In genomic region chr14:34623506-34623905, GRCh38 we compare ENCODE assay signal across 21 cellular contexts. TPM values are rescaled to one million over a fixed set of nuclear protein-coding genes. Genes with fewer than 3 reads are reported as not detected.
DNase-seq lines count a peak whose midpoint lies in the region; ATAC-seq and TF ChIP-seq lines count a peak whose summit lies in the region.
"Had no signal": no experiment of that assay in that cellular context is flagged by ENCODE, and none has a peak within 500 bp of the region (broad histone marks: within the 10 kb centered on the region; RNA-seq: fewer than 3 reads in every experiment).

No MANE protein-coding gene starts in this region.

- H4K20me1 ChIP-seq in IMR-90 (ENCODE audit: insufficient read depth, low read length), result peaks cover 22% of the 10 kb centered on the region; the same call in 1 of the 2 replicates

- peaks cover 45% of the 10 kb centered on the region for H3K4me1 Mint-ChIP-seq in activated CD8-positive, alpha-beta memory T cell treated with anti-CD3 and anti-CD28 coated beads, Interleukin-2, amount 10 ng/mL, durations not matched to agents 7 days and 5 days

- no peak overlapping the region for H3K27ac Mint-ChIP-seq in activated CD8-positive, alpha-beta memory T cell treated with anti-CD3 and anti-CD28 coated beads, Interleukin-2, amount 10 ng/mL, durations not matched to agents 7 days and 5 days
- H3K27ac Mint-ChIP-seq: activated B cell treated with CpG ODN at 0.5 μM for 24 hours had no signal

- no peak overlapping the region for H3K56ac ChIP-seq in IMR-90 (ENCODE audit: extremely low read depth, insufficient read depth, low read length)

- H3K23ac ChIP-seq in IMR-90 (ENCODE audit: low read depth, low read length), result no peak overlapping the region

- peak; percentile 37 for DNase-seq in IMR-90
- DNase-seq in choroid plexus epithelial cell (ENCODE audit: low read depth), result peak; percentile 25
- DNase-seq in NCI-H1092 treated with DMSO at 0.1 percent for 48 hours (lab: John Stamatoyannopoulos, UW), result no peak
- DNase-seq in ovary, result no peak
- no peak for DNase-seq in activated CD8-positive, alpha-beta memory T cell treated with anti-CD3 and anti-CD28 coated beads, Interleukin-2, amount 10 ng/mL, durations not matched to agents 7 days and 5 days
- no peak for DNase-seq in GM10248 (ENCODE audit: extremely low spot score)
- DNase-seq: activated B cell treated with CpG ODN at 0.5 μM for 24 hours, brain microvascular endothelial cell, C1 segment of cervical spinal cord, KBM-7, kidney glomerular epithelial cell, NCI-H1436, NCI-H446, psoas muscle, Right ventricle myocardium superior, SW 1271 had no signal

- TF ChIP-seq CTCF in IMR-90 (conservative IDR thresholded peaks at IDR 0.05; ENCODE audit: low read depth, low read length) (no peak), choroid plexus epithelial cell (conservative IDR thresholded peaks at IDR 0.05; ENCODE audit: low read depth, low read length) (no peak), parathyroid adenoma (IDR thresholded peaks at IDR 0.05) (no peak), ovary (IDR thresholded peaks at IDR 0.05) (no peak), GM10248 (IDR thresholded peaks at IDR 0.05; ENCODE audit: control extremely low read depth, extremely low read depth, low read depth, missing control alignments) (no peak)

- CTCF ChIA-PET in IMR-90 (lab: Yijun Ruan, JAX), result interaction anchor here (0.6 kb wide), 1 partner anchor 584 kb away, joined by 3 read pairs; no protein-coding TSS in a partner anchor
- CTCF ChIA-PET in activated CD8-positive, alpha-beta memory T cell treated with anti-CD3 and anti-CD28 coated beads, Interleukin-2, amount 10 ng/mL, durations not matched to agents 7 days and 5 days (lab: Charles Lee), result no interaction called here
- CTCF ChIA-PET in GM10248 (lab: Yijun Ruan, JAX), result no interaction called here

- H3K4ac ChIP-seq in IMR-90 (ENCODE audit: low read depth, low read length), result no peak overlapping the region

- no peak overlapping the region for H2BK20ac ChIP-seq in IMR-90 (ENCODE audit: low read depth, low read length)

- H3K79me1 ChIP-seq in IMR-90 (ENCODE audit: low read depth in 1 of 2, low read length in 2 of 2), result peaks cover 33 to 71% of the 10 kb centered on the region in 2 experiments

- no TSS peak for BruUV-seq in IMR-90 (replicated peaks; lab: Mats Ljungman, UMichigan)

- H3K9me3 ChIP-seq in IMR-90 (ENCODE audit: control insufficient read depth, insufficient read depth, low read length) (no peaks in the 10 kb centered on the region), parathyroid adenoma (ENCODE audit: control insufficient read depth, low read length) (no peaks in the 10 kb centered on the region), ovary (no peaks in the 10 kb centered on the region)
- H3K9me3 ChIP-seq: psoas muscle had no signal

- H3K27ac ChIP-seq in ACC112 (ENCODE audit: low read depth, low read length) (peak overlapping the region; percentile 7; the same call in 1 of the 2 replicates), IMR-90 (ENCODE audit: insufficient read depth, low read length) (no peak overlapping the region), parathyroid adenoma (peak overlapping the region; percentile 19), ovary (no peak overlapping the region)
- H3K27ac ChIP-seq: brain microvascular endothelial cell, coronary artery, psoas muscle had no signal

- H2AK5ac ChIP-seq in IMR-90 (ENCODE audit: low read depth, low read length), result no peak overlapping the region

- no CpG with 5 or more reads among the region's 3 CpGs for WGBS in IMR-90 (ENCODE audit: extremely low coverage in 2 of 2, insufficient read length in 1 of 2), 2 experiments
- WGBS in ovary, 3 donors, result 73 to 81% (median 79%) methylated on average over 3 of the region's 3 CpGs

- H2BK15ac ChIP-seq in IMR-90 (ENCODE audit: low read depth, low read length), result no peak overlapping the region

- H2AK9ac ChIP-seq in IMR-90 (replicated peaks; ENCODE audit: low read depth, low read length, poor library complexity), result no peak overlapping the region

- TF ChIP-seq RAD21 in IMR-90 (IDR thresholded peaks at IDR 0.05; ENCODE audit: low read length), result no peak

- no peak for TF ChIP-seq EP300 in ovary (IDR thresholded peaks at IDR 0.05)

- H3K4me1 ChIP-seq in ACC112 (ENCODE audit: control insufficient read depth, insufficient read depth, low read length, unreplicated experiment) (peaks cover 37% of the 10 kb centered on the region), IMR-90 (ENCODE audit: control insufficient read depth, insufficient read depth, low read length) (peaks cover 2% of the 10 kb centered on the region; the same call in 1 of the 2 replicates), parathyroid adenoma (peaks cover 3% of the 10 kb centered on the region), ovary (ENCODE audit: insufficient read depth) (no peaks in the 10 kb centered on the region)

- H3K27me3 ChIP-seq in ACC112 (ENCODE audit: insufficient read depth, low read length), result no peaks in the 10 kb centered on the region
- H3K27me3 ChIP-seq in IMR-90 (ENCODE audit: control insufficient read depth, insufficient read depth, low read length), result no peaks in the 10 kb centered on the region
- no peaks in the 10 kb centered on the region for H3K27me3 ChIP-seq in parathyroid adenoma (ENCODE audit: control insufficient read depth, insufficient read depth, low read length)
- H3K27me3 ChIP-seq in ovary, result no peaks in the 10 kb centered on the region
- H3K27me3 ChIP-seq: brain microvascular endothelial cell had no signal

- H3K4me3 Mint-ChIP-seq in activated CD8-positive, alpha-beta memory T cell treated with anti-CD3 and anti-CD28 coated beads, Interleukin-2, amount 10 ng/mL, durations not matched to agents 7 days and 5 days, result no peak overlapping the region
- H3K4me3 Mint-ChIP-seq: activated B cell treated with CpG ODN at 0.5 μM for 24 hours, neural crest cell had no signal

- no peak overlapping the region for H4K91ac ChIP-seq in IMR-90 (ENCODE audit: insufficient read depth, low read depth, low read length)

- H4K8ac ChIP-seq in IMR-90 (ENCODE audit: low read depth in 2 of 2, low read length in 2 of 2), result no peak overlapping the region

- TF ChIP-seq POLR2A in IMR-90 (IDR thresholded peaks at IDR 0.05; ENCODE audit: low read depth, low read length) (no peak), ovary (IDR thresholded peaks at IDR 0.05) (no peak)

- H3K4me3 ChIP-seq in ACC112 (ENCODE audit: low read depth, low read length) (no peak overlapping the region), IMR-90 (ENCODE audit: insufficient read depth, low read depth, low read length) (no peak overlapping the region), choroid plexus epithelial cell (ENCODE audit: low read depth, low read length) (no peak overlapping the region), parathyroid adenoma (ENCODE audit: low read depth, low read length) (no peak overlapping the region), ovary (no peak overlapping the region)
- H3K4me3 ChIP-seq: coronary artery, lung, psoas muscle had no signal

- H3K79me2 ChIP-seq in ACC112 (ENCODE audit: control insufficient read depth, insufficient read depth, low read length, unreplicated experiment) (peaks cover 88% of the 10 kb centered on the region), parathyroid adenoma (peaks cover 21% of the 10 kb centered on the region)

- intact Hi-C loops in IMR-90 (cut with micrococcal nuclease), result no loop called here
- intact Hi-C loops in ovary (cut with DNase I), result no loop called here

- H3K9me1 ChIP-seq in IMR-90 (ENCODE audit: insufficient read depth, low read length), result peaks cover 10% of the 10 kb centered on the region

- POLR2A ChIA-PET in IMR-90 (lab: Charles Lee; ENCODE audit: unreplicated experiment), result no interaction called here
- POLR2A ChIA-PET in GM10248 (lab: Yijun Ruan, JAX), result no interaction called here

- H3K9me3 Mint-ChIP-seq in activated CD8-positive, alpha-beta memory T cell treated with anti-CD3 and anti-CD28 coated beads, Interleukin-2, amount 10 ng/mL, durations not matched to agents 7 days and 5 days (ENCODE audit: low read depth), result no peaks in the 10 kb centered on the region
- H3K9me3 Mint-ChIP-seq: activated B cell treated with CpG ODN at 0.5 μM for 24 hours, neural crest cell had no signal

- H2BK120ac ChIP-seq in IMR-90 (ENCODE audit: low read depth, low read length), result no peak overlapping the region

- no peak overlapping the region for H4K5ac ChIP-seq in IMR-90 (ENCODE audit: low read depth, low read length)

- dilution Hi-C loops in IMR-90 (cut with HindIII; ENCODE audit: low sequenced_read_pairs, unreplicated experiment), result no loop called here

- no peak overlapping the region for H2BK5ac ChIP-seq in IMR-90 (ENCODE audit: low read depth, low read length, poor library complexity, severe bottlenecking)

- H3K14ac ChIP-seq in IMR-90 (replicated peaks; ENCODE audit: low read depth, low read length), result no peak overlapping the region

- H3K36me3 Mint-ChIP-seq in activated CD8-positive, alpha-beta memory T cell treated with anti-CD3 and anti-CD28 coated beads, Interleukin-2, amount 10 ng/mL, durations not matched to agents 7 days and 5 days, result peaks cover 46% of the 10 kb centered on the region

- no peaks in the 10 kb centered on the region for H3K27me3 Mint-ChIP-seq in activated CD8-positive, alpha-beta memory T cell treated with anti-CD3 and anti-CD28 coated beads, Interleukin-2, amount 10 ng/mL, durations not matched to agents 7 days and 5 days
- H3K27me3 Mint-ChIP-seq: activated B cell treated with CpG ODN at 0.5 μM for 24 hours had no signal

- H3K4me2 ChIP-seq in IMR-90 (ENCODE audit: low read depth, low read length), result no peak overlapping the region
- H3K4me2 ChIP-seq in parathyroid adenoma (ENCODE audit: low read length), result no peak overlapping the region

- peaks cover 20% of the 10 kb centered on the region for H3K36me3 ChIP-seq in ACC112 (ENCODE audit: insufficient read depth, low read length)
- H3K36me3 ChIP-seq in IMR-90 (ENCODE audit: control insufficient read depth, insufficient read depth, low read length), result peaks cover 23% of the 10 kb centered on the region
- H3K36me3 ChIP-seq in parathyroid adenoma (ENCODE audit: control insufficient read depth, insufficient read depth, low read length), result no peaks in the 10 kb centered on the region
- H3K36me3 ChIP-seq in ovary, result no peaks in the 10 kb centered on the region

- no peak overlapping the region for H3K18ac ChIP-seq in IMR-90 (ENCODE audit: low read depth, low read length)

- in situ Hi-C loops in IMR-90 (cut with MboI; ENCODE audit: low sequenced_read_pairs), result no loop called here

- ATAC-seq in IMR-90 (ENCODE audit: low read depth), result peak; percentile 21; the same call in 1 of the 2 replicates
- no peak for ATAC-seq in activated CD8-positive, alpha-beta memory T cell treated with anti-CD3 and anti-CD28 coated beads, Interleukin-2, amount 10 ng/mL, durations not matched to agents 7 days and 5 days
- ATAC-seq: psoas muscle had no signal

- H3K9ac ChIP-seq in IMR-90 (ENCODE audit: low read depth, low read length), result no peak overlapping the region
- H3K9ac ChIP-seq in parathyroid adenoma, result no peak overlapping the region

- H2AFZ ChIP-seq in ACC112 (ENCODE audit: low read length, unreplicated experiment) (no peak overlapping the region), IMR-90 (replicated peaks; ENCODE audit: low read length, poor library complexity) (no peak overlapping the region), parathyroid adenoma (no peak overlapping the region)

RNA-seq across cellular contexts. Expression of gene SNX6, which starts 6.4 kb away (rescaled TPM):
- total RNA-seq in IMR-90 (2012; rRNA removed) (116 and 166 TPM in 2 replicates), ovary (10 to 100 TPM; 45.2 to 71.5 (median 64.5) TPM)
- polyA plus RNA-seq in IMR-90 (2012; rRNA removed) (67.8 and 127 TPM in 2 replicates), ovary (10 to 100 TPM; 44.3 to 80.3 TPM)
- 21.2 and 26.8 TPM in 2 replicates for polyA plus RNA-seq in IMR-90 (2012; cell fraction: cytosol; rRNA removed)
- polyA plus RNA-seq in IMR-90 (2012; cell fraction: nucleus; rRNA removed; ENCODE audit: low replicate concordance), result 12.0 and 87.6 TPM in 2 replicates
- 10 to 100 TPM; 67.8 to 70.9 TPM for total RNA-seq in activated CD8-positive, alpha-beta memory T cell treated with anti-CD3 and anti-CD28 coated beads, Interleukin-2, amount 10 ng/mL, durations not matched to agents 7 days and 5 days

Comparison
In these comparisons a context has a peak if more than half of its experiments do, and no peak if none do; other contexts are left out.
1. H3K27ac ChIP-seq: peak in ACC112 (single experiment) and parathyroid adenoma (single experiment); none in IMR-90 (single experiment) and ovary (0 of 2).
2. DNase-seq: peak in IMR-90 (single experiment) and choroid plexus epithelial cell (single experiment); none in NCI-H1092 treated with DMSO at 0.1 percent for 48 hours (single experiment), ovary (0 of 5), activated CD8-positive, alpha-beta memory T cell treated with anti-CD3 and anti-CD28 coated beads, Interleukin-2, amount 10 ng/mL, durations not matched to agents 7 days and 5 days (single experiment) and GM10248 (single experiment).